ENCODE assay signal across 8 cellular contexts in the genomic region with DNA sequence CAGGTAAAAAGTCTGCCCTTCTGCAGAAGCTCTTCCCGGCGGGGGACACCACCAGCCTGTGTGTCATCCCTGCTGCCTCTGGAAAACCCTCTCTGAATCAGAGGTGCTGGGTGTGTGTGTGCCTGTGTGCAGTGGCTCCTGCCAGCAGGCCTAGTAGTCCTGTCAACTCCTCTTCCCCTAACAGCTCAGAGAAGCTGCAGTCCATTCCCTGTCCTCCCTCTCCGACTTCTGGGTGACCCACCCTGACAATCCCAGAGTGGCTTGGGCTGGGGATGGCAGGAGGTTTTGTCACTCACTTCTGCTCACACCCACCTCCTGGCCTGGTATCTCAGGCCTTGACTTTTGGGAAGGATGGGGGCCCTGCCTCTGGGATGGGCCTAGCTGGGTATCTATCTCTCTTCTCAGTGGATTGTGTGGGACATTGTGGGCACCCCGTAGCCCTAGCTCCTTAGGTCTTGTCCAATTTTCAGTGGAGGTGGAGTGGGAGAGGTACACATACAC. TPM values are rescaled to one million over a fixed set of nuclear protein-coding genes. Genes with fewer than 3 reads are reported as not detected.
DNase-seq lines count a peak whose midpoint lies in the region; ATAC-seq and TF ChIP-seq lines count a peak whose summit lies in the region.

No MANE protein-coding gene starts in this region.

- no TSS peak for BruUV-seq in MCF 10A (replicated peaks; lab: Mats Ljungman, UMichigan)

- H3K4me2 ChIP-seq in BLaER1 treated with 17β-estradiol and CSF1 and Interleukin-3, amounts not matched to agents 10 nM and 100 nM, result peak overlapping the region; percentile 18 to 91 (median 48); a peak in 16 of 22 replicates
- H3K4me2 ChIP-seq in GM23248 (ENCODE audit: unreplicated experiment), result no peak overlapping the region

- H3K4me3 ChIP-seq in BLaER1 treated with 17β-estradiol and CSF1 and Interleukin-3, amounts not matched to agents 10 nM and 100 nM, result no peak overlapping the region
- no peak overlapping the region for H3K4me3 ChIP-seq in GM23248
- H3K4me3 ChIP-seq in naive thymus-derived CD4-positive, alpha-beta T cell (ENCODE audit: low read length), result no peak overlapping the region

- peaks cover 0 to 78% (median 41%) of the 10 kb centered on the region in 11 experiments; a peak in 17 of 22 replicates for H4K20me1 ChIP-seq in BLaER1 treated with 17β-estradiol and CSF1 and Interleukin-3, amounts not matched to agents 10 nM and 100 nM
- no peaks in the 10 kb centered on the region for H4K20me1 ChIP-seq in GM23248 (ENCODE audit: insufficient read depth)

- POLR2A ChIA-PET in MCF 10A (lab: Yijun Ruan, JAX), result interaction anchor here (0.6 to 14.5 kb wide), 4 partner anchors 12 to 57 kb away, joined by 3 to 237 read pairs (median 4); no protein-coding TSS in a partner anchor
- POLR2A ChIA-PET in naive thymus-derived CD4-positive, alpha-beta T cell (lab: Charles Lee), result interaction anchor here (1.3 to 13.5 kb wide), 2 partner anchors 10 to 14 kb away, joined by 3 to 305 read pairs; no protein-coding TSS in a partner anchor

- H3K4me1 ChIP-seq in BLaER1 treated with 17β-estradiol and CSF1 and Interleukin-3, amounts not matched to agents 10 nM and 100 nM, result peaks cover 15 to 92% (median 73%) of the 10 kb centered on the region in 10 experiments
- H3K4me1 ChIP-seq in GM23248 (ENCODE audit: insufficient read depth), result peaks cover 4% of the 10 kb centered on the region
- peaks cover 25 to 33% of the 10 kb centered on the region in 2 donors for H3K4me1 ChIP-seq in naive thymus-derived CD4-positive, alpha-beta T cell (ENCODE audit: control insufficient read depth in 2 of 2, insufficient read depth in 2 of 2, low read length in 2 of 2)

- ATAC-seq in naive thymus-derived CD4-positive, alpha-beta T cell, result no peak
- ATAC-seq in GM19328 (IDR thresholded peaks at IDR 0.05; ENCODE audit: unreplicated experiment) (no peak), HG02852 (IDR thresholded peaks at IDR 0.05; ENCODE audit: unreplicated experiment) (no peak), GM21515 (IDR thresholded peaks at IDR 0.05; ENCODE audit: unreplicated experiment) (no peak)

- CTCF ChIA-PET in MCF 10A (lab: Yijun Ruan, JAX), result interaction anchor here (15.2 kb wide), 1 partner anchor 13 kb away, joined by 839 read pairs; no protein-coding TSS in a partner anchor
- CTCF ChIA-PET in naive thymus-derived CD4-positive, alpha-beta T cell (lab: Charles Lee), result interaction anchor here (2.2 to 19.9 kb wide), 2 partner anchors 9 to 15 kb away, joined by 5 to 627 read pairs; no protein-coding TSS in a partner anchor

- H3K36me3 Mint-ChIP-seq in MCF 10A (ENCODE audit: insufficient read depth, unreplicated experiment), result no peaks in the 10 kb centered on the region
- H3K36me3 Mint-ChIP-seq in naive thymus-derived CD4-positive, alpha-beta T cell, result no peaks in the 10 kb centered on the region

- peaks cover 71 to 80% (median 76%) of the 10 kb centered on the region in 11 experiments for H3K27me3 ChIP-seq in BLaER1 treated with 17β-estradiol and CSF1 and Interleukin-3, amounts not matched to agents 10 nM and 100 nM
- H3K27me3 ChIP-seq in GM23248 (replicated peaks; ENCODE audit: insufficient read depth), result peaks cover 22% of the 10 kb centered on the region
- no peaks in the 10 kb centered on the region for H3K27me3 ChIP-seq in naive thymus-derived CD4-positive, alpha-beta T cell (ENCODE audit: control insufficient read depth in 2 of 2, insufficient read depth in 2 of 2, low read length in 2 of 2)

- no peaks in the 10 kb centered on the region for H3K27me3 Mint-ChIP-seq in MCF 10A (ENCODE audit: insufficient read depth, unreplicated experiment)
- peaks cover 0 to 84% (median 0%) of the 10 kb centered on the region in 5 donors for H3K27me3 Mint-ChIP-seq in naive thymus-derived CD4-positive, alpha-beta T cell

- no peaks in the 10 kb centered on the region for H3K9me2 ChIP-seq in GM23248 (ENCODE audit: insufficient read depth)

- H3K27ac Mint-ChIP-seq in MCF 10A (ENCODE audit: low read depth, unreplicated experiment), result no peak overlapping the region
- peak overlapping the region in 5 of 9 donors; percentile 1 to 81 (median 38) for H3K27ac Mint-ChIP-seq in naive thymus-derived CD4-positive, alpha-beta T cell

- H3K27ac ChIP-seq in BLaER1 treated with 17β-estradiol and CSF1 and Interleukin-3, amounts not matched to agents 10 nM and 100 nM, result no peak overlapping the region
- H3K27ac ChIP-seq in GM23248, result no peak overlapping the region
- H3K27ac ChIP-seq in naive thymus-derived CD4-positive, alpha-beta T cell (ENCODE audit: low read depth, low read length), result peak overlapping the region; percentile 24

- no peak overlapping the region for H3K4me3 Mint-ChIP-seq in MCF 10A (ENCODE audit: unreplicated experiment)
- peak overlapping the region in 9 of 10 donors; percentile 6 to 85 (median 65) for H3K4me3 Mint-ChIP-seq in naive thymus-derived CD4-positive, alpha-beta T cell

- intact Hi-C loops in MCF 10A (cut with micrococcal nuclease), result no loop called here
- intact Hi-C loops in naive thymus-derived CD4-positive, alpha-beta T cell (cut with micrococcal nuclease), result loop anchor here in 1 of 2 donors (5.0 kb wide), 2 partner anchors 666 to 714 kb away; a partner anchor contains a TSS

- DNase-seq in GM23248 (peak; percentile 88), MCF 10A (ENCODE audit: unreplicated experiment) (peak; percentile 58), NCI-H2107 (lab: John Stamatoyannopoulos, UW) (no peak)
- DNase-seq in naive thymus-derived CD4-positive, alpha-beta T cell, result no peak

- no peaks in the 10 kb centered on the region for H3K36me3 ChIP-seq in BLaER1 treated with 17β-estradiol and CSF1 and Interleukin-3, amounts not matched to agents 10 nM and 100 nM
- no peaks in the 10 kb centered on the region for H3K36me3 ChIP-seq in GM23248 (ENCODE audit: low read depth)
- H3K36me3 ChIP-seq in naive thymus-derived CD4-positive, alpha-beta T cell (ENCODE audit: control insufficient read depth in 2 of 3, insufficient read depth in 3 of 3, low read length in 3 of 3), result no peaks in the 10 kb centered on the region

- 0 out of 2 replicates have a peak, but pooled peaks cover 5% of the 10 kb centered on the region for H3F3A ChIP-seq in GM23248 (ENCODE audit: insufficient read depth)

- in situ Hi-C loops in GM23248 (cut with MboI), result no loop called here

- H3K4me1 Mint-ChIP-seq in MCF 10A (ENCODE audit: insufficient read depth, unreplicated experiment), result peaks cover 18% of the 10 kb centered on the region
- peaks cover 16 to 54% (median 47%) of the 10 kb centered on the region in 7 donors for H3K4me1 Mint-ChIP-seq in naive thymus-derived CD4-positive, alpha-beta T cell

- H3K79me2 ChIP-seq in GM23248 (ENCODE audit: insufficient read depth), result no peaks in the 10 kb centered on the region

- H3K9ac ChIP-seq in BLaER1 treated with 17β-estradiol and CSF1 and Interleukin-3, amounts not matched to agents 10 nM and 100 nM, result no peak overlapping the region; a peak in 1 of 22 replicates
- no peak overlapping the region for H3K9ac ChIP-seq in GM23248

- H2AFZ ChIP-seq in GM23248, result no peak overlapping the region

- no peaks in the 10 kb centered on the region for H3K9me3 Mint-ChIP-seq in MCF 10A (ENCODE audit: unreplicated experiment)
- peaks cover 0 to under 1% (median 0%) of the 10 kb centered on the region in 11 donors for H3K9me3 Mint-ChIP-seq in naive thymus-derived CD4-positive, alpha-beta T cell

- no peaks in the 10 kb centered on the region for H3K9me3 ChIP-seq in BLaER1 treated with 17β-estradiol and CSF1 and Interleukin-3, amounts not matched to agents 10 nM and 100 nM (replicated peaks in 1 of 11)
- no peaks in the 10 kb centered on the region for H3K9me3 ChIP-seq in GM23248 (ENCODE audit: low read depth)
- no peaks in the 10 kb centered on the region for H3K9me3 ChIP-seq in naive thymus-derived CD4-positive, alpha-beta T cell (ENCODE audit: control insufficient read depth in 2 of 3, low read length in 3 of 3)

- TF ChIP-seq CTCF in MCF 10A (IDR thresholded peaks at IDR 0.05; ENCODE audit: unreplicated experiment), result no peak

- WGBS in GM23248 (ENCODE audit: low coverage in 1 of 2, low lambda C conversion rate in 2 of 2, missing lambda C conversion rate in 2 of 2), 2 experiments, result 2 to 13% methylated on average over 4 of the region's 4 CpGs

RNA-seq across cellular contexts. Expression of a gene that starts 2.3 kb away (rescaled TPM):
- total RNA-seq in GM23248 (2014; rRNA removed; shearing (Covaris generic)), result not detected in 2 replicates
- not detected in 2 replicates for polyA plus RNA-seq in GM23248 (2016; fragmentation: Nextera tagmentation; extraction: Ambion mirVana)
- total RNA-seq in MCF 10A (2022), result 0.44 TPM in 1 of 2 replicates, not detected in the other
- 1 to 10 TPM in 4 of 5 experiments, under 1 TPM in 1; 0.19 to 4.2 (median 3.0) TPM for total RNA-seq in naive thymus-derived CD4-positive, alpha-beta T cell
- polyA plus RNA-seq in naive thymus-derived CD4-positive, alpha-beta T cell, result 1 to 10 TPM in 1 of 2 donors, under 1 TPM in 1; 0.61 to 1.2 TPM

RNA-seq across cellular contexts. Expression of a gene that starts 23.3 kb away (rescaled TPM):
- total RNA-seq in GM23248 (2014; rRNA removed; shearing (Covaris generic)), result not detected in 2 replicates
- not detected in 2 replicates for polyA plus RNA-seq in GM23248 (2016; fragmentation: Nextera tagmentation; extraction: Ambion mirVana)
- not detected in 2 replicates for total RNA-seq in MCF 10A (2022)
- total RNA-seq in naive thymus-derived CD4-positive, alpha-beta T cell, result under 1 TPM in 1 of 5 experiments, not detected in 4; 0.22 TPM
- polyA plus RNA-seq in naive thymus-derived CD4-positive, alpha-beta T cell, result under 1 TPM in 1 of 2 donors, not detected in 1; 0.11 TPM

RNA-seq across cellular contexts. Expression of a gene that starts 51.3 kb away (rescaled TPM):
- total RNA-seq in GM23248 (2014; rRNA removed; shearing (Covaris generic)), result not detected in 2 replicates
- polyA plus RNA-seq in GM23248 (2016; fragmentation: Nextera tagmentation; extraction: Ambion mirVana), result not detected in 2 replicates
- total RNA-seq in MCF 10A (2022), result not detected in 2 replicates
- not detected for total RNA-seq in naive thymus-derived CD4-positive, alpha-beta T cell
- polyA plus RNA-seq in naive thymus-derived CD4-positive, alpha-beta T cell, result not detected

Comparison
In these comparisons a context has a peak if more than half of its experiments do, and no peak if none do; other contexts are left out.
1. DNase-seq: peak in GM23248 (single experiment) and MCF 10A (single experiment); none in naive thymus-derived CD4-positive, alpha-beta T cell (0 of 9) and NCI-H2107 (single experiment).